8 cellular contexts compared by ENCODE assay signal in genomic region chr5:139481580-139482049, GRCh38. TPM values are rescaled to one million over a fixed set of nuclear protein-coding genes. Genes with fewer than 3 reads are reported as not detected.
DNase-seq lines count a peak whose midpoint lies in the region; ATAC-seq, FAIRE-seq and TF ChIP-seq lines count a peak whose summit lies in the region.

No MANE protein-coding gene starts in this region.

- H3K9ac ChIP-seq in endodermal cell (ENCODE audit: extremely low read depth, low read length, poor library complexity, severe bottlenecking) = no peak overlapping the region

- H3K27me3 ChIP-seq in ACC112 (ENCODE audit: insufficient read depth, low read length) = no peaks in the 10 kb centered on the region
- no peaks in the 10 kb centered on the region for H3K27me3 ChIP-seq in endodermal cell (ENCODE audit: control insufficient read depth, insufficient read depth, low read length, poor library complexity, severe bottlenecking)

- in situ Hi-C loops in G401 (cut with HindIII; ENCODE audit: low sequenced_read_pairs) = no loop called here

- H3K4me3 Mint-ChIP-seq in endodermal cell = no peak overlapping the region
- H3K4me3 Mint-ChIP-seq in nephron = peak overlapping the region; percentile 62 to 90 (median 86)

- TF ChIP-seq CTCF in endodermal cell (conservative IDR thresholded peaks at IDR 0.05) (peak; percentile 26), nephron (IDR thresholded peaks at IDR 0.05; ENCODE audit: unreplicated experiment in 3 of 3) (no peak)

- H3K27ac ChIP-seq in ACC112 (ENCODE audit: low read depth, low read length) (peak overlapping the region; percentile 97), endodermal cell (ENCODE audit: low read depth, low read length) (no peak overlapping the region)

- H3K4me3 ChIP-seq in ACC112 (ENCODE audit: low read depth, low read length) (peak overlapping the region; percentile 79), endodermal cell (ENCODE audit: low read length) (no peak overlapping the region)

- no peaks in the 10 kb centered on the region for H3K9me3 ChIP-seq in endodermal cell (ENCODE audit: control insufficient read depth, low read length)

- no peak overlapping the region for H3K27ac Mint-ChIP-seq in endodermal cell
- peak overlapping the region; percentile 95 to 99 (median 99) for H3K27ac Mint-ChIP-seq in nephron

- H3K4me1 Mint-ChIP-seq in endodermal cell = peaks cover 9% of the 10 kb centered on the region
- peaks cover 35% of the 10 kb centered on the region for H3K4me1 Mint-ChIP-seq in nephron

- DNase-seq in RCC 7860 (ENCODE audit: low spot score) (peak; percentile 26), endodermal cell (no peak), G401 (ENCODE audit: low spot score) (no peak)

- FAIRE-seq in RCC 7860 (lab: Jason Lieb, UNC) = no peak

- H2AFZ ChIP-seq in ACC112 (ENCODE audit: low read length, unreplicated experiment) = no peak overlapping the region

- 85 to 88% methylated on average over 4 to 5 of the region's 5 CpGs for WGBS in endodermal cell (ENCODE audit: insufficient coverage in 1 of 2, insufficient read length in 1 of 2), 2 experiments

- H3K79me2 ChIP-seq in ACC112 (ENCODE audit: control insufficient read depth, insufficient read depth, low read length, unreplicated experiment) = peaks cover 17% of the 10 kb centered on the region

- no peaks in the 10 kb centered on the region for H3K36me3 Mint-ChIP-seq in endodermal cell (ENCODE audit: low read depth)
- H3K36me3 Mint-ChIP-seq in nephron (ENCODE audit: low read depth) = no peaks in the 10 kb centered on the region

- H3K36me3 ChIP-seq in ACC112 (ENCODE audit: insufficient read depth, low read length) = no peaks in the 10 kb centered on the region
- no peaks in the 10 kb centered on the region for H3K36me3 ChIP-seq in endodermal cell (ENCODE audit: control insufficient read depth, insufficient read depth, low read length)

- peak; percentile 16 for ATAC-seq in GM18858 (IDR thresholded peaks at IDR 0.05; ENCODE audit: unreplicated experiment)
- ATAC-seq in GM21576 (IDR thresholded peaks at IDR 0.05; ENCODE audit: unreplicated experiment) = no peak
- ATAC-seq in HG03457 (IDR thresholded peaks at IDR 0.05; ENCODE audit: unreplicated experiment) = no peak

- H3K9me3 Mint-ChIP-seq in endodermal cell (no peaks in the 10 kb centered on the region), nephron (no peaks in the 10 kb centered on the region)

- H3K27me3 Mint-ChIP-seq in endodermal cell (ENCODE audit: insufficient read depth) = peaks cover 3% of the 10 kb centered on the region
- no peaks in the 10 kb centered on the region for H3K27me3 Mint-ChIP-seq in nephron (ENCODE audit: low read depth)

- H3K4me1 ChIP-seq in ACC112 (ENCODE audit: control insufficient read depth, insufficient read depth, low read length, unreplicated experiment) = peaks cover 25% of the 10 kb centered on the region
- H3K4me1 ChIP-seq in endodermal cell (ENCODE audit: control insufficient read depth, insufficient read depth, low read length) = no peaks in the 10 kb centered on the region

RNA-seq across cellular contexts. Expression of gene STING1, which starts 0.9 kb away (rescaled TPM):
- total RNA-seq in endodermal cell = under 1 TPM in 1 of 2 donors, not detected in 1; 0.20 TPM
- 0.43 TPM for polyA plus RNA-seq in endodermal cell (2013, experiment 1 of 2)
- 0.91 TPM for polyA plus RNA-seq in endodermal cell (2013, experiment 2 of 2)
- 23.1 and 49.2 TPM in 2 replicates for total RNA-seq in G401 (2014; rRNA removed; shearing (Covaris generic))

RNA-seq across cellular contexts. Expression of gene SMIM33, which starts 10.8 kb away (rescaled TPM):
- total RNA-seq in endodermal cell = not detected
- not detected for polyA plus RNA-seq in endodermal cell (2013, experiment 1 of 2)
- polyA plus RNA-seq in endodermal cell (2013, experiment 2 of 2) = not detected
- not detected in 2 replicates for total RNA-seq in G401 (2014; rRNA removed; shearing (Covaris generic))

RNA-seq across cellular contexts. Expression of gene ECSCR, which starts 19.1 kb away (rescaled TPM):
- under 1 TPM in 1 of 2 donors, not detected in 1; 0.62 TPM for total RNA-seq in endodermal cell
- 1.0 TPM for polyA plus RNA-seq in endodermal cell (2013, experiment 1 of 2)
- 0.46 TPM for polyA plus RNA-seq in endodermal cell (2013, experiment 2 of 2)
- 2.0 and 6.3 TPM in 2 replicates for total RNA-seq in G401 (2014; rRNA removed; shearing (Covaris generic))

RNA-seq across cellular contexts. Expression of gene DNAJC18, which starts 42.3 kb away (rescaled TPM):
- 10 to 100 TPM; 21.8 to 26.6 TPM for total RNA-seq in endodermal cell
- polyA plus RNA-seq in endodermal cell (2013, experiment 1 of 2) = 30.9 TPM
- 32.0 TPM for polyA plus RNA-seq in endodermal cell (2013, experiment 2 of 2)
- total RNA-seq in G401 (2014; rRNA removed; shearing (Covaris generic)) = 4.1 and 18.8 TPM in 2 replicates

Comparison
In these comparisons a context has a peak if more than half of its experiments do, and no peak if none do; other contexts are left out.
1. RNA of gene STING1, which starts 0.9 kb away (total RNA-seq): 23.1 to 49.2 TPM in G401; 0.20 TPM in endodermal cell; every median in the first group is over 10 times any median in the second.